Comparison of ENCODE assay signal across 18 cellular contexts in genomic region chr1:200245492-200245891, GRCh38.
A peak's percentile ranks its signal among the peaks of the same experiment; 100 is the strongest.
DNase-seq lines count a peak whose midpoint lies in the region; ATAC-seq, FAIRE-seq and TF ChIP-seq lines count a peak whose summit lies in the region.
"Had no signal": no experiment of that assay in that cellular context is flagged by ENCODE, and none has a peak within 500 bp of the region (broad histone marks: within the 10 kb centered on the region; RNA-seq: fewer than 3 reads in every experiment).

No MANE protein-coding gene starts in this region.

- POLR2A ChIA-PET in K562 (lab: Yijun Ruan, JAX): interaction anchor here (1.1 to 1.3 kb wide), 2 partner anchors 8 to 10 kb away, joined by 4 read pairs; no protein-coding TSS in a partner anchor

- ATAC-seq in K562 (no peak), GM18520 (IDR thresholded peaks at IDR 0.05; ENCODE audit: unreplicated experiment) (no peak), GM21529 (IDR thresholded peaks at IDR 0.05; ENCODE audit: unreplicated experiment) (no peak), GM18498 (IDR thresholded peaks at IDR 0.05; ENCODE audit: unreplicated experiment) (no peak), HG03378 (IDR thresholded peaks at IDR 0.05; ENCODE audit: unreplicated experiment) (no peak)
- ATAC-seq: GM23338 had no signal

- no peak overlapping the region for H3K4me2 ChIP-seq in K562 (ENCODE audit: insufficient read depth, low read length)
- H3K4me2 ChIP-seq in keratinocyte (ENCODE audit: control insufficient read depth, extremely low read depth, insufficient read depth, low read depth, low read length): no peak overlapping the region
- H3K4me2 ChIP-seq: BLaER1, GM23338 had no signal

- no TSS peak for BruUV-seq in K562 (replicated peaks; lab: Mats Ljungman, UMichigan)

- H3K79me2 ChIP-seq in K562 (ENCODE audit: control insufficient read depth, insufficient read depth, low read length) (no peaks in the 10 kb centered on the region), keratinocyte (ENCODE audit: control insufficient read depth, insufficient read depth, low read length) (no peaks in the 10 kb centered on the region)

- H2AFZ ChIP-seq in K562 (ENCODE audit: low read depth, low read length) (no peak overlapping the region), keratinocyte (ENCODE audit: control insufficient read depth, low read length) (no peak overlapping the region)
- H2AFZ ChIP-seq: GM23338 had no signal

- no peak for TF ChIP-seq EP300 in K562 (IDR thresholded peaks at IDR 0.05; ENCODE audit: low read length)

- H3K27ac ChIP-seq in K562 (ENCODE audit: extremely low read depth, low read depth, low read length) (no peak overlapping the region), keratinocyte (ENCODE audit: control insufficient read depth, insufficient read depth, low read length) (no peak overlapping the region)
- H3K27ac ChIP-seq: BLaER1, coronary artery, epithelial cell of prostate, prostate gland, RWPE1, stomach had no signal

- peaks cover 3 to 13% of the 10 kb centered on the region in 2 experiments; a peak in 3 of 5 replicates for H3K27me3 ChIP-seq in K562 (ENCODE audit: control insufficient read depth in 2 of 2, insufficient read depth in 2 of 2, low read length in 2 of 2)
- peaks cover 36% of the 10 kb centered on the region for H3K27me3 ChIP-seq in keratinocyte (ENCODE audit: control insufficient read depth, extremely low read depth, insufficient read depth, low read length)
- H3K27me3 ChIP-seq: BLaER1 had no signal

- H3K4me1 ChIP-seq in K562 (replicated peaks in 1 of 2; ENCODE audit: control insufficient read depth in 2 of 2, insufficient read depth in 2 of 2, low read length in 2 of 2) (peaks cover 0 to 6% of the 10 kb centered on the region in 2 experiments; a peak in 1 of 5 replicates), keratinocyte (ENCODE audit: control insufficient read depth, extremely low read depth, insufficient read depth, low read length) (peaks cover 3% of the 10 kb centered on the region)
- H3K4me1 ChIP-seq: prostate gland had no signal

- H3K36me3 ChIP-seq in K562 (ENCODE audit: control insufficient read depth, insufficient read depth, low read length) (no peaks in the 10 kb centered on the region), keratinocyte (ENCODE audit: control insufficient read depth in 2 of 2, extremely low read depth in 1 of 2, insufficient read depth in 2 of 2, low read length in 2 of 2) (no peaks in the 10 kb centered on the region)
- H3K36me3 ChIP-seq: BLaER1, prostate gland, stomach had no signal

- TF ChIP-seq RAD21 in K562 (CRISPR knock-in tag; conservative IDR thresholded peaks at IDR 0.05 in 1 of 2, IDR thresholded peaks at IDR 0.05 in 1 of 2): no peak

- in situ Hi-C loops in K562 (cut with MboI): no loop called here

- no peak for TF ChIP-seq POLR2A in K562 (conservative IDR thresholded peaks at IDR 0.05)

- dilution Hi-C loops in keratinocyte (cut with MboI; ENCODE audit: extremely low pct_ligation_motif_present, low sequenced_read_pairs): no loop called here

- H4K20me1 ChIP-seq in K562 (replicated peaks; ENCODE audit: control insufficient read depth, insufficient read depth, low read length) (no peaks in the 10 kb centered on the region), keratinocyte (ENCODE audit: control insufficient read depth, extremely low read depth, insufficient read depth, low read length) (no peaks in the 10 kb centered on the region)
- H4K20me1 ChIP-seq: BLaER1 had no signal

- no peak for FAIRE-seq in K562 (lab: Jason Lieb, UNC)
- no peak for FAIRE-seq in keratinocyte (lab: Jason Lieb, UNC)

- peak; percentile 49 for DNase-seq in AG10803 (ENCODE audit: low read depth)
- DNase-seq in HS-5 (ENCODE audit: low read depth): peak; percentile 42
- peak in 3 of 4 experiments; percentile 23 to 36 (median 25) for DNase-seq in K562 (ENCODE audit: extremely low read depth in 1 of 4, low spot score in 3 of 4)
- peak; percentile 23 for DNase-seq in keratinocyte (ENCODE audit: low read depth, low spot score)
- DNase-seq: activated B cell treated with CpG ODN at 0.5 μM for 24 hours; naive B cell; stimulated activated CD4-positive, alpha-beta T cell treated with anti-CD3 and anti-CD28 coated beads, Interleukin-15, amount 100 ng/mL, for 24 hours; stomach had no signal

- no peaks in the 10 kb centered on the region for H3K9me3 ChIP-seq in K562 (replicated peaks; ENCODE audit: control insufficient read depth, insufficient read depth, low read depth, low read length)
- H3K9me3 ChIP-seq in keratinocyte (ENCODE audit: control insufficient read depth, low read depth, low read length): no peaks in the 10 kb centered on the region
- H3K9me3 ChIP-seq: BLaER1, prostate gland, stomach had no signal

- H3K9me1 ChIP-seq in K562 (ENCODE audit: control insufficient read depth, insufficient read depth, low read length): no peaks in the 10 kb centered on the region
- no peaks in the 10 kb centered on the region for H3K9me1 ChIP-seq in keratinocyte (ENCODE audit: control insufficient read depth, extremely low read depth, insufficient read depth, low read length)

- WGBS in K562 (ENCODE audit: insufficient coverage, low coverage, missing lambda C conversion rate): 1% methylated on average over 5 of the region's 5 CpGs

- TF ChIP-seq CTCF in AG10803 (conservative IDR thresholded peaks at IDR 0.05; ENCODE audit: low read length) (no peak), K562 (IDR thresholded peaks at IDR 0.05 in 2 of 3, conservative IDR thresholded peaks at IDR 0.05 in 1 of 3; ENCODE audit: insufficient read depth in 2 of 3, low read depth in 1 of 3, low read length in 3 of 3) (no peak), keratinocyte (optimal IDR thresholded peaks at IDR 0.05 in 1 of 3, IDR thresholded peaks at IDR 0.05 in 1 of 3, conservative IDR thresholded peaks at IDR 0.05 in 1 of 3; ENCODE audit: extremely low read depth in 1 of 3, insufficient read depth in 2 of 3, low read length in 3 of 3) (no peak)

- CTCF ChIA-PET in K562 (lab: Yijun Ruan, JAX; ENCODE audit: low intra/inter-chr PET ratio): no interaction called here

- H3K9ac ChIP-seq in K562 (ENCODE audit: insufficient read depth in 1 of 2, low read depth in 2 of 2, low read length in 2 of 2): no peak overlapping the region
- no peak overlapping the region for H3K9ac ChIP-seq in keratinocyte (ENCODE audit: control insufficient read depth, extremely low read depth, insufficient read depth, low read length)
- H3K9ac ChIP-seq: BLaER1 had no signal

- intact Hi-C loops in K562 (cut with micrococcal nuclease): no loop called here

- H3K4me3 ChIP-seq in AG10803 (ENCODE audit: low read length): no peak overlapping the region
- H3K4me3 ChIP-seq in K562: no peak overlapping the region
- no peak overlapping the region for H3K4me3 ChIP-seq in keratinocyte (ENCODE audit: control insufficient read depth in 2 of 3, extremely low read depth in 1 of 3, insufficient read depth in 2 of 3, low read depth in 1 of 3, low read length in 3 of 3)
- H3K4me3 ChIP-seq: BLaER1, coronary artery, GM23338, prostate gland, stomach had no signal

TF ChIP-seq in K562, 482 proteins besides CTCF, POLR2A, EP300 and RAD21:
- TF ChIP-seq BCOR (IDR thresholded peaks at IDR 0.05) (no peak), XRCC3 (IDR thresholded peaks at IDR 0.05) (no peak), ZFP36 (IDR thresholded peaks at IDR 0.05; ENCODE audit: low read depth, low read length, partially characterized antibody) (peak; percentile 26), SMC3 (conservative IDR thresholded peaks at IDR 0.05; ENCODE audit: insufficient read depth, low read depth, low read length) (no peak), KLF1 (tag; IDR thresholded peaks at IDR 0.05) (no peak), SPI1 (IDR thresholded peaks at IDR 0.05; ENCODE audit: borderline replicate concordance, low read depth, low read length) (no peak)
